Comparison of ENCODE assay signal across 8 cellular contexts in the genomic region with DNA sequence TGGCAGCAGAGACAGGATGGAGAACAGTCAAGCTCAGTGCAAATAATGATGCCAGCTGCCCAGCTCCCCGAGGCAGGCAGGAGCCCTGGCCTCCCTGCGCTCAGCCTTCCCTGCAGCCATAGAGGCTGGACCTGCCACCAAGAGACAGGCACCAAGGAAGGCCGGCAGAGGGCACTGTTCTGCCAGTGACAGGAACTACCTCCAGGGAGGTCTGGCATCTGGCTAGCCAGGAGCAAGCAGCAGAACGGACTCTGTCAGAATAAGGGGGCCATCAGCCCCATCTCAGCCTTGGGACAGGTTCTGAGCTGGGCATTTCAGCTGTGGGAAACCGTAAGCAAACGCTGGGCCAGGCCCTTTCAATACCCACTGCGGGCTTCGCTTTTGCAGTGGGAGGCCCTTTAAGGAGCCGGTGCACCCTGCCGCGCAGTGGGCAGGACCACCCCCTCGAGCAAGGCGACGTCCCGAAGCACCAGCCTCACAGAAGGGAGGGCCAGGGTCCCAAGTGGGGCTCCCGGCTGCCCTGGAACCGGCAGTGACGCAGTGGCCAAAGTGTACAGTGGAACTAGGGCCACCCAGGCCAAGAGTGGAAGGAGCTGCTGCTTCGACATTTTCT. TPM values are rescaled to one million over a fixed set of nuclear protein-coding genes. Genes with fewer than 3 reads are reported as not detected.
DNase-seq lines count a peak whose midpoint lies in the region; ATAC-seq and TF ChIP-seq lines count a peak whose summit lies in the region.

No MANE protein-coding gene starts in this region.

- ATAC-seq in HG02884 (IDR thresholded peaks at IDR 0.05; ENCODE audit: unreplicated experiment), result no peak

- no peak overlapping the region for H3K27ac Mint-ChIP-seq in activated CD4-positive, alpha-beta T cell treated with anti-CD3 and anti-CD28 coated beads, Interleukin-2, amount 10 ng/mL, durations not matched to agents 7 days and 5 days

- no peak overlapping the region for H3K4me3 ChIP-seq in coronary artery

- POLR2A ChIA-PET in activated CD4-positive, alpha-beta T cell treated with anti-CD3 and anti-CD28 coated beads, Interleukin-2, amount 10 ng/mL, durations not matched to agents 7 days and 5 days (lab: Charles Lee), result no interaction called here

- CTCF ChIA-PET in activated CD4-positive, alpha-beta T cell treated with anti-CD3 and anti-CD28 coated beads, Interleukin-2, amount 10 ng/mL, durations not matched to agents 7 days and 5 days (lab: Charles Lee), result interaction anchor here (0.7 to 2.5 kb wide), 11 partner anchors 11 to 220 kb away, joined by 3 to 10 read pairs (median 5); partner anchors contain the start of gene IFT27

- H3K27ac ChIP-seq in coronary artery, result no peak overlapping the region

- TF ChIP-seq CTCF in coronary artery (IDR thresholded peaks at IDR 0.05), result peak; percentile 65

- no peaks in the 10 kb centered on the region for H3K9me3 Mint-ChIP-seq in activated CD4-positive, alpha-beta T cell treated with anti-CD3 and anti-CD28 coated beads, Interleukin-2, amount 10 ng/mL, durations not matched to agents 7 days and 5 days

- H3K27me3 Mint-ChIP-seq in activated CD4-positive, alpha-beta T cell treated with anti-CD3 and anti-CD28 coated beads, Interleukin-2, amount 10 ng/mL, durations not matched to agents 7 days and 5 days, result peaks cover 6% of the 10 kb centered on the region

- H3K4me1 Mint-ChIP-seq in activated CD4-positive, alpha-beta T cell treated with anti-CD3 and anti-CD28 coated beads, Interleukin-2, amount 10 ng/mL, durations not matched to agents 7 days and 5 days, result peaks cover 1% of the 10 kb centered on the region

- DNase-seq in NK-92 treated with Interleukin-12 subunit alpha and Interleukin-12 subunit beta, amount 100 ng/mL, for 24 hours (lab: John Stamatoyannopoulos, UW), result peak; percentile 27
- DNase-seq in NK-92 (lab: John Stamatoyannopoulos, UW; ENCODE audit: unreplicated experiment) (no peak), NCI-H2196 treated with DMSO at 0.1 percent for 48 hours (lab: John Stamatoyannopoulos, UW; ENCODE audit: unreplicated experiment) (peak; percentile 41), coronary artery (ENCODE audit: low spot score) (peak; percentile 73), lung microvascular endothelial cell (ENCODE audit: low read depth in 2 of 2) (peak; percentile 80 to 86)
- peak; percentile 83 for DNase-seq in activated CD4-positive, alpha-beta T cell treated with anti-CD3 and anti-CD28 coated beads, Interleukin-2, amount 10 ng/mL, durations not matched to agents 7 days and 5 days
- DNase-seq in stimulated activated CD8-positive, alpha-beta memory T cell treated with anti-CD3 and anti-CD28 coated beads, Interleukin-15, amount 100 ng/mL, for 1 hour (ENCODE audit: low read depth), result peak; percentile 56

- H3K36me3 Mint-ChIP-seq in activated CD4-positive, alpha-beta T cell treated with anti-CD3 and anti-CD28 coated beads, Interleukin-2, amount 10 ng/mL, durations not matched to agents 7 days and 5 days (ENCODE audit: low read depth), result no peaks in the 10 kb centered on the region

- H3K4me3 Mint-ChIP-seq in activated CD4-positive, alpha-beta T cell treated with anti-CD3 and anti-CD28 coated beads, Interleukin-2, amount 10 ng/mL, durations not matched to agents 7 days and 5 days, result no peak overlapping the region

RNA-seq across cellular contexts. Expression of gene IFT27, which starts 18.2 kb away (rescaled TPM):
- 10 to 100 TPM; 20.7 to 29.0 TPM for total RNA-seq in activated CD4-positive, alpha-beta T cell treated with anti-CD3 and anti-CD28 coated beads, Interleukin-2, amount 10 ng/mL, durations not matched to agents 7 days and 5 days
- total RNA-seq in lung microvascular endothelial cell, result 10.0 and 12.9 TPM in 2 replicates

RNA-seq across cellular contexts. Expression of gene CACNG2, which starts 54.2 kb away (rescaled TPM):
- total RNA-seq in activated CD4-positive, alpha-beta T cell treated with anti-CD3 and anti-CD28 coated beads, Interleukin-2, amount 10 ng/mL, durations not matched to agents 7 days and 5 days, result not detected
- total RNA-seq in lung microvascular endothelial cell, result not detected in 2 replicates

RNA-seq across cellular contexts. Expression of gene PVALB, which starts 59.1 kb away (rescaled TPM):
- not detected for total RNA-seq in activated CD4-positive, alpha-beta T cell treated with anti-CD3 and anti-CD28 coated beads, Interleukin-2, amount 10 ng/mL, durations not matched to agents 7 days and 5 days
- total RNA-seq in lung microvascular endothelial cell, result not detected in 2 replicates
